3 cellular contexts compared by ENCODE assay signal in genomic region chr22:18896038-18896657, GRCh38. TPM values are rescaled to one million over a fixed set of nuclear protein-coding genes. Genes with fewer than 3 reads are reported as not detected.
"Had no signal": no experiment of that assay in that cellular context is flagged by ENCODE, and none has a peak within 500 bp of the region (broad histone marks: within the 10 kb centered on the region; RNA-seq: fewer than 3 reads in every experiment).

No MANE protein-coding gene starts in this region.

RNA-seq across cellular contexts. Expression of gene PRODH, which starts 39.9 kb away (rescaled TPM):
- total RNA-seq: fibroblast of lung, mononuclear cell, T-helper 17 cell had no signal
